In the genomic region with DNA sequence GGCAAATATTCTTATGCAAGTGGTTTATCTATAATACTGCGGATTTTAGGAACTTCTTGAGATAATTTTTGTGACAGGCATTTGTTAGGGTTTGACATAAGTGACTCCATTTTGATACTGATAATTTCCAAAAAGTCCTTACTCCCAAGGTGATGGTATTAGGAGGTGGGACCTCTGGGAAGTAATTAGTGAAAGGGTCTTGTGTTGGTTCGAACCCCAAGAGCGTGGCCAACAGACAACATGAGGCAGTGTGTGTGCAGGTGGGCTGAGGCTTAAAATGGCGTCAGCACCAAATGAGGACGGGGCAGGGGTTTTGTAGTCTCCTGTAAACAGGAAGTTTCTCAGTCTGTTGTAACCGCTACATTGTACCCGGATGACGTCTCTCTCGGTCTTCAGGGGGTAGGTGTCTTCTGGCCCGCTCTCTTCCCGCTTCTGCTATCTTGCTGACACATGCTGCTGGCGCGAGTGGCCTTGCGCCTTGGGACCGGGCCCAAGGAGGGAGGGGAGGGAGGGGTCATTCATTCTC, we compare ENCODE assay signal across 28 cellular contexts. TPM values are rescaled to one million over a fixed set of nuclear protein-coding genes. Genes with fewer than 3 reads are reported as not detected.
"Had no signal": no experiment of that assay in that cellular context is flagged by ENCODE, and none has a peak within 500 bp of the region (broad histone marks: within the 10 kb centered on the region; RNA-seq: fewer than 3 reads in every experiment).

No MANE protein-coding gene starts in this region.

- H3K27ac ChIP-seq: Peyer's patch, RWPE1, SJSA1 had no signal

- DNase-seq: activated B cell treated with CpG ODN at 0.5 μM for 24 hours; activated CD4-positive, alpha-beta T cell treated with anti-CD3 and anti-CD28 coated beads for 1 hour; activated CD4-positive, alpha-beta T cell treated with anti-CD3 and anti-CD28 coated beads, Interleukin-2, amount 10 ng/mL, durations not matched to agents 24 days and 14 days; activated CD4-positive, alpha-beta T cell treated with anti-CD3 and anti-CD28 coated beads, Interleukin-2, amount 50 U/mL, for 48 hours; activated CD8-positive, alpha-beta memory T cell treated with anti-CD3 and anti-CD28 coated beads for 24 hours; activated gamma-delta T cell treated with Interleukin-2 at 50 U/mL for 16 hours; activated naive CD4-positive, alpha-beta T cell treated with anti-CD3 and anti-CD28 coated beads, Interleukin-2, amount 10 ng/mL, durations not matched to agents 7 days and 5 days; activated naive CD8-positive, alpha-beta T cell treated with anti-CD3 and anti-CD28 coated beads for 36 hours; activated T-cell treated with anti-CD3 and anti-CD28 coated beads, Interleukin-2, amount 50 U/mL, for 4 hours; anterior cingulate cortex; cerebellar nuclear complex; KBM-7; NCI-H1048; NCI-H146; NCI-H187 treated with DMSO at 0.1 percent for 48 hours; NCI-H2081 treated with DMSO at 0.1 percent for 48 hours; NCI-H446; NCI-H524; Peyer's patch; SHP77; T1000 had no signal

- ATAC-seq: activated T-cell treated with anti-CD3 and anti-CD28 coated beads, Interleukin-2, amount 50 U/mL, for 4 hours; SK-N-SH treated with all-trans-retinoic acid at 6 μM for 48 hours had no signal

- H3K9me3 Mint-ChIP-seq: activated B cell treated with CpG ODN at 0.5 μM for 24 hours; activated CD4-positive, alpha-beta T cell treated with anti-CD3 and anti-CD28 coated beads, Interleukin-2, amount 10 ng/mL, durations not matched to agents 24 days and 14 days; activated naive CD4-positive, alpha-beta T cell treated with anti-CD3 and anti-CD28 coated beads, Interleukin-2, amount 10 ng/mL, durations not matched to agents 7 days and 5 days; activated naive CD8-positive, alpha-beta T cell treated with anti-CD3 and anti-CD28 coated beads for 36 hours; activated T-cell treated with anti-CD3 and anti-CD28 coated beads, Interleukin-2, amount 50 U/mL, for 4 hours; T-helper 1 cell treated with Interleukin-12 subunit alpha and Interleukin-12 subunit beta and Interleukin-4 antibody, amounts not matched to agents 30 μg/mL and 1 μg/mL, for 36 hours had no signal

- H3K4me3 Mint-ChIP-seq: activated B cell treated with CpG ODN at 0.5 μM for 24 hours; activated CD4-positive, alpha-beta T cell treated with anti-CD3 and anti-CD28 coated beads, Interleukin-2, amount 10 ng/mL, durations not matched to agents 24 days and 14 days; activated naive CD4-positive, alpha-beta T cell treated with anti-CD3 and anti-CD28 coated beads, Interleukin-2, amount 10 ng/mL, durations not matched to agents 7 days and 5 days; activated naive CD8-positive, alpha-beta T cell treated with anti-CD3 and anti-CD28 coated beads for 36 hours; activated T-cell treated with anti-CD3 and anti-CD28 coated beads, Interleukin-2, amount 50 U/mL, for 4 hours; T-helper 1 cell treated with Interleukin-12 subunit alpha and Interleukin-12 subunit beta and Interleukin-4 antibody, amounts not matched to agents 30 μg/mL and 1 μg/mL, for 36 hours had no signal

- H3K9me3 ChIP-seq: Peyer's patch, SJSA1 had no signal

- H3K4me3 ChIP-seq: Peyer's patch, SJSA1 had no signal

- FAIRE-seq: TTC549 had no signal

- H3K27me3 ChIP-seq: Peyer's patch, SJSA1 had no signal

- H3K36me3 ChIP-seq: Peyer's patch, SJSA1 had no signal

- H3K27me3 Mint-ChIP-seq: activated CD4-positive, alpha-beta T cell treated with anti-CD3 and anti-CD28 coated beads, Interleukin-2, amount 10 ng/mL, durations not matched to agents 24 days and 14 days; activated naive CD4-positive, alpha-beta T cell treated with anti-CD3 and anti-CD28 coated beads, Interleukin-2, amount 10 ng/mL, durations not matched to agents 7 days and 5 days; activated naive CD8-positive, alpha-beta T cell treated with anti-CD3 and anti-CD28 coated beads for 36 hours had no signal

- H3K27ac Mint-ChIP-seq: activated B cell treated with CpG ODN at 0.5 μM for 24 hours; activated CD4-positive, alpha-beta T cell treated with anti-CD3 and anti-CD28 coated beads, Interleukin-2, amount 10 ng/mL, durations not matched to agents 24 days and 14 days; activated naive CD4-positive, alpha-beta T cell treated with anti-CD3 and anti-CD28 coated beads, Interleukin-2, amount 10 ng/mL, durations not matched to agents 7 days and 5 days; activated naive CD8-positive, alpha-beta T cell treated with anti-CD3 and anti-CD28 coated beads for 36 hours; T-helper 1 cell treated with Interleukin-12 subunit alpha and Interleukin-12 subunit beta and Interleukin-4 antibody, amounts not matched to agents 30 μg/mL and 1 μg/mL, for 36 hours had no signal

RNA-seq across cellular contexts. Expression of gene OASL, which starts 21.0 kb away (rescaled TPM):
- total RNA-seq: SJSA1 had no signal

RNA-seq across cellular contexts. Expression of gene HNF1A, which starts 39.7 kb away (rescaled TPM):
- total RNA-seq: activated B cell treated with CpG ODN at 0.5 μM for 24 hours; activated CD4-positive, alpha-beta T cell treated with anti-CD3 and anti-CD28 coated beads, Interleukin-2, amount 10 ng/mL, durations not matched to agents 24 days and 14 days; activated naive CD8-positive, alpha-beta T cell treated with anti-CD3 and anti-CD28 coated beads for 36 hours; activated T-cell treated with anti-CD3 and anti-CD28 coated beads, Interleukin-2, amount 50 U/mL, for 4 hours; cardiac septum; M059J; SJSA1 had no signal
